ENCODE assay signal across 8 cellular contexts in the genomic region with DNA sequence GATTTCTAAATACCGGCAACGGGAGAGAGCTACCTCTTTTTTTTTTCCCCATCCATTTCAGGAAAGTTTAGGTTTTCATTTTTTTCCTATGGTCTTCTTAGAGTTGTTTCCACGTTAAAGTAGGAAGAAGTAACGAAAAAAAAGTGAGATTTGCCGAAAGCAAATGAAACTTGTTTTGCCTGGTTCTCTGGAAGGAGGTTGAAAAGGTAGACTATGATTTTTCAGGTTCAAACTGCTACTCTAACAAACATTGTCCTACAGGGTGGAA. TPM values are rescaled to one million over a fixed set of nuclear protein-coding genes. Genes with fewer than 3 reads are reported as not detected.
DNase-seq lines count a peak whose midpoint lies in the region; ATAC-seq and TF ChIP-seq lines count a peak whose summit lies in the region.

No MANE protein-coding gene starts in this region.

- TF ChIP-seq CTCF in 22Rv1 (IDR thresholded peaks at IDR 0.05) = no peak

- peaks cover 15% of the 10 kb centered on the region for H3K36me3 ChIP-seq in KOPT-K1 (ENCODE audit: insufficient read depth, low read length)

- H3K4me3 Mint-ChIP-seq in central memory CD8-positive, alpha-beta T cell = peak overlapping the region; percentile 96
- H3K4me3 Mint-ChIP-seq in naive thymus-derived CD8-positive, alpha-beta T cell = peak overlapping the region; percentile 81 to 96 (median 90)

- H3K4me1 Mint-ChIP-seq in central memory CD8-positive, alpha-beta T cell = peaks cover 40% of the 10 kb centered on the region
- peaks cover 39 to 66% (median 59%) of the 10 kb centered on the region in 4 donors for H3K4me1 Mint-ChIP-seq in naive thymus-derived CD8-positive, alpha-beta T cell

- ATAC-seq in central memory CD8-positive, alpha-beta T cell (replicated peaks; ENCODE audit: extremely low read depth, poor library complexity, severe bottlenecking) = no peak
- ATAC-seq in naive thymus-derived CD8-positive, alpha-beta T cell = no peak
- ATAC-seq in GM18519 (IDR thresholded peaks at IDR 0.05; ENCODE audit: low FRiP score, unreplicated experiment) = no peak

- H3K27ac ChIP-seq in 22Rv1 = peak overlapping the region; percentile 99
- peak overlapping the region; percentile 84 for H3K27ac ChIP-seq in KOPT-K1 (ENCODE audit: low read depth, low read length, poor library complexity, severe bottlenecking)

- no peaks in the 10 kb centered on the region for H3K9me3 Mint-ChIP-seq in central memory CD8-positive, alpha-beta T cell
- H3K9me3 Mint-ChIP-seq in naive thymus-derived CD8-positive, alpha-beta T cell = peaks cover 0 to 6% (median 0%) of the 10 kb centered on the region in 9 donors

- POLR2A ChIA-PET in naive thymus-derived CD8-positive, alpha-beta T cell (lab: Charles Lee) = interaction anchor here (0.6 to 20.3 kb wide), 17 partner anchors 13 to 167 kb away, joined by 3 to 681 read pairs (median 53); a partner anchor contains a TSS

- peak overlapping the region; percentile 95 for H3K27ac Mint-ChIP-seq in central memory CD8-positive, alpha-beta T cell (ENCODE audit: low read depth)
- peak overlapping the region; percentile 96 to 100 (median 99) for H3K27ac Mint-ChIP-seq in naive thymus-derived CD8-positive, alpha-beta T cell

- DNase-seq in central memory CD8-positive, alpha-beta T cell (ENCODE audit: low spot score in 2 of 2) = no peak
- no peak for DNase-seq in naive thymus-derived CD8-positive, alpha-beta T cell
- DNase-seq in NK-92 treated with Interleukin-12 subunit alpha and Interleukin-12 subunit beta, amount 100 ng/mL, for 24 hours (lab: John Stamatoyannopoulos, UW) = no peak
- DNase-seq in nucleus accumbens (lab: John Stamatoyannopoulos, UW) (no peak), hepatic stellate cell (ENCODE audit: low spot score) (no peak)

- H3K27me3 Mint-ChIP-seq in central memory CD8-positive, alpha-beta T cell = no peaks in the 10 kb centered on the region
- H3K27me3 Mint-ChIP-seq in naive thymus-derived CD8-positive, alpha-beta T cell = no peaks in the 10 kb centered on the region

- no peaks in the 10 kb centered on the region for H3K9me3 ChIP-seq in KOPT-K1 (ENCODE audit: insufficient read depth, low read length, poor library complexity, severe bottlenecking)

- H3K36me3 Mint-ChIP-seq in central memory CD8-positive, alpha-beta T cell (ENCODE audit: insufficient read depth) = peaks cover 39% of the 10 kb centered on the region
- peaks cover 21 to 29% (median 24%) of the 10 kb centered on the region in 3 donors for H3K36me3 Mint-ChIP-seq in naive thymus-derived CD8-positive, alpha-beta T cell

RNA-seq across cellular contexts. Expression of a gene that starts 18.6 kb away (rescaled TPM):
- 100 to 1,000 TPM; 415 to 427 TPM for total RNA-seq in naive thymus-derived CD8-positive, alpha-beta T cell
- polyA plus RNA-seq in naive thymus-derived CD8-positive, alpha-beta T cell = 100 to 1,000 TPM in 1 of 3 donors, 10 to 100 TPM in 2; 53.1 to 101 (median 68.1) TPM
